Comparison of ENCODE assay signal across 9 cellular contexts in genomic region chr20:10316582-10316981, GRCh38.
A peak's percentile ranks its signal among the peaks of the same experiment; 100 is the strongest.
DNase-seq lines count a peak whose midpoint lies in the region; ATAC-seq and TF ChIP-seq lines count a peak whose summit lies in the region.
"Had no signal": no experiment of that assay in that cellular context is flagged by ENCODE, and none has a peak within 500 bp of the region (broad histone marks: within the 10 kb centered on the region; RNA-seq: fewer than 3 reads in every experiment).

No MANE protein-coding gene starts in this region.

- no peaks in the 10 kb centered on the region for H3K4me1 Mint-ChIP-seq in endothelial cell (ENCODE audit: unreplicated experiment)

- no peak for ATAC-seq in Panc1
- ATAC-seq in HG02798 (IDR thresholded peaks at IDR 0.05; ENCODE audit: poor library complexity, unreplicated experiment) = no peak

- H3K27me3 ChIP-seq in Panc1 (ENCODE audit: control insufficient read depth, insufficient read depth, low read length) (no peaks in the 10 kb centered on the region), hepatocyte (no peaks in the 10 kb centered on the region)

- no TSS peak for BruUV-seq in Panc1 (replicated peaks; lab: Mats Ljungman, UMichigan)

- H3K79me2 ChIP-seq in hepatocyte = no peaks in the 10 kb centered on the region

- no peak overlapping the region for H3K4me3 ChIP-seq in Panc1 (ENCODE audit: low read depth in 2 of 2, low read length in 2 of 2)
- no peak overlapping the region for H3K4me3 ChIP-seq in hepatocyte

- H4K20me1 ChIP-seq in hepatocyte (ENCODE audit: insufficient read depth, poor library complexity, severe bottlenecking) = no peaks in the 10 kb centered on the region

- no peak overlapping the region for H2AFZ ChIP-seq in hepatocyte

- peaks cover 5% of the 10 kb centered on the region for H3K27me3 Mint-ChIP-seq in endothelial cell (ENCODE audit: unreplicated experiment)

- no peak overlapping the region for H3K27ac ChIP-seq in C4-2B
- no peak overlapping the region for H3K27ac ChIP-seq in Panc1 (ENCODE audit: low read length)
- H3K27ac ChIP-seq in hepatocyte = no peak overlapping the region

- no peak overlapping the region for H3K4me2 ChIP-seq in hepatocyte

- CTCF ChIA-PET in Panc1 (lab: Charles Lee) = no interaction called here

- H3K9me3 ChIP-seq in Panc1 (ENCODE audit: control insufficient read depth, insufficient read depth, low read depth, low read length) (no peaks in the 10 kb centered on the region; the same call in 1 of the 2 replicates), hepatocyte (ENCODE audit: low read depth) (no peaks in the 10 kb centered on the region)

- POLR2A ChIA-PET in Panc1 (lab: Charles Lee) = no interaction called here

- no peaks in the 10 kb centered on the region for H3K36me3 ChIP-seq in Panc1 (ENCODE audit: control insufficient read depth, insufficient read depth, low read length)
- no peaks in the 10 kb centered on the region for H3K36me3 ChIP-seq in hepatocyte (replicated peaks; ENCODE audit: insufficient read depth, low read depth)

- H3K9me2 ChIP-seq in hepatocyte (replicated peaks; ENCODE audit: insufficient read depth) = no peaks in the 10 kb centered on the region

- H3K36me3 Mint-ChIP-seq in endothelial cell (ENCODE audit: low read depth, unreplicated experiment) = no peaks in the 10 kb centered on the region

- H3K27ac Mint-ChIP-seq in endothelial cell (ENCODE audit: unreplicated experiment) = no peak overlapping the region

- 78% methylated on average over 2 of the region's 2 CpGs for WGBS in hepatocyte (ENCODE audit: low lambda C conversion rate, missing lambda C conversion rate)

- H3K4me1 ChIP-seq in Panc1 (ENCODE audit: control insufficient read depth, insufficient read depth, low read length) = no peaks in the 10 kb centered on the region
- peaks cover 17% of the 10 kb centered on the region for H3K4me1 ChIP-seq in hepatocyte (ENCODE audit: insufficient read depth)

- no peak overlapping the region for H3K4me3 Mint-ChIP-seq in endothelial cell (ENCODE audit: unreplicated experiment)

- in situ Hi-C loops in GM13977 (cut with MboI; ENCODE audit: low pct_unique_long_range_greater_than_20kb, low sequenced_read_pairs, unreplicated experiment) = no loop called here
- in situ Hi-C loops in Panc1 (cut with HindIII; ENCODE audit: low pct_unique_long_range_greater_than_20kb, low sequenced_read_pairs) = no loop called here

- DNase-seq in GM13977 (ENCODE audit: low spot score) (no peak), Panc1 (ENCODE audit: low read depth, low spot score) (peak; percentile 7), hepatocyte (ENCODE audit: low spot score) (peak; percentile 19), endothelial cell (ENCODE audit: low spot score) (no peak), T1000 (lab: John Stamatoyannopoulos, UW) (no peak), DMS153 (lab: John Stamatoyannopoulos, UW) (no peak)
- DNase-seq: cortex of kidney had no signal

- no peaks in the 10 kb centered on the region for H3K9me3 Mint-ChIP-seq in endothelial cell (ENCODE audit: unreplicated experiment)

- intact Hi-C loops in Panc1 (cut with micrococcal nuclease; ENCODE audit: unreplicated experiment) = loop anchor here (5.0 kb wide), 1 partner anchor 111 kb away; no protein-coding TSS in a partner anchor

- TF ChIP-seq CTCF in C4-2B (conservative IDR thresholded peaks at IDR 0.05) (peak; percentile 52), GM13977 (IDR thresholded peaks at IDR 0.05; ENCODE audit: extremely low read depth, insufficient read depth, missing control alignments) (peak; percentile 22), Panc1 (IDR thresholded peaks at IDR 0.05) (peak; percentile 69), hepatocyte (IDR thresholded peaks at IDR 0.05; ENCODE audit: poor library complexity) (peak; percentile 24), endothelial cell (IDR thresholded peaks at IDR 0.05; ENCODE audit: unreplicated experiment) (no peak)

Comparison
In these comparisons a context has a peak if more than half of its experiments do, and no peak if none do; other contexts are left out.
1. DNase-seq: peak in Panc1 (single experiment) and hepatocyte (single experiment); none in GM13977 (single experiment), endothelial cell (single experiment), T1000 (single experiment) and DMS153 (single experiment).